Comparison of ENCODE assay signal across 1 cellular context in genomic region chr15:66879968-66880367, GRCh38.
TF ChIP-seq lines count a peak whose summit lies in the region.

No MANE protein-coding gene starts in this region.

TF ChIP-seq in GM23338, 12 proteins besides CTCF, POLR2A, EP300 and RAD21 (continued from another document):
- TF ChIP-seq ZNF462 (CRISPR knock-in tag; IDR thresholded peaks at IDR 0.05) (no peak), JUNB (IDR thresholded peaks at IDR 0.05; ENCODE audit: unreplicated experiment) (no peak), NANOG (IDR thresholded peaks at IDR 0.05; ENCODE audit: borderline replicate concordance) (no peak), EZH2phosphoT487 (IDR thresholded peaks at IDR 0.05; ENCODE audit: unreplicated experiment) (no peak), EZH2 (IDR thresholded peaks at IDR 0.05; ENCODE audit: low read depth, unreplicated experiment) (no peak), ZNF331 (CRISPR knock-in tag; IDR thresholded peaks at IDR 0.05; ENCODE audit: low read depth) (no peak), STAT1 (IDR thresholded peaks at IDR 0.05; ENCODE audit: unreplicated experiment) (no peak), CREB1 (CRISPR knock-in tag; IDR thresholded peaks at IDR 0.05; ENCODE audit: low read depth) (no peak), ETS1 (IDR thresholded peaks at IDR 0.05) (no peak), ZNF114 (CRISPR knock-in tag; IDR thresholded peaks at IDR 0.05) (no peak)
- TF ChIP-seq, protein P1, sequence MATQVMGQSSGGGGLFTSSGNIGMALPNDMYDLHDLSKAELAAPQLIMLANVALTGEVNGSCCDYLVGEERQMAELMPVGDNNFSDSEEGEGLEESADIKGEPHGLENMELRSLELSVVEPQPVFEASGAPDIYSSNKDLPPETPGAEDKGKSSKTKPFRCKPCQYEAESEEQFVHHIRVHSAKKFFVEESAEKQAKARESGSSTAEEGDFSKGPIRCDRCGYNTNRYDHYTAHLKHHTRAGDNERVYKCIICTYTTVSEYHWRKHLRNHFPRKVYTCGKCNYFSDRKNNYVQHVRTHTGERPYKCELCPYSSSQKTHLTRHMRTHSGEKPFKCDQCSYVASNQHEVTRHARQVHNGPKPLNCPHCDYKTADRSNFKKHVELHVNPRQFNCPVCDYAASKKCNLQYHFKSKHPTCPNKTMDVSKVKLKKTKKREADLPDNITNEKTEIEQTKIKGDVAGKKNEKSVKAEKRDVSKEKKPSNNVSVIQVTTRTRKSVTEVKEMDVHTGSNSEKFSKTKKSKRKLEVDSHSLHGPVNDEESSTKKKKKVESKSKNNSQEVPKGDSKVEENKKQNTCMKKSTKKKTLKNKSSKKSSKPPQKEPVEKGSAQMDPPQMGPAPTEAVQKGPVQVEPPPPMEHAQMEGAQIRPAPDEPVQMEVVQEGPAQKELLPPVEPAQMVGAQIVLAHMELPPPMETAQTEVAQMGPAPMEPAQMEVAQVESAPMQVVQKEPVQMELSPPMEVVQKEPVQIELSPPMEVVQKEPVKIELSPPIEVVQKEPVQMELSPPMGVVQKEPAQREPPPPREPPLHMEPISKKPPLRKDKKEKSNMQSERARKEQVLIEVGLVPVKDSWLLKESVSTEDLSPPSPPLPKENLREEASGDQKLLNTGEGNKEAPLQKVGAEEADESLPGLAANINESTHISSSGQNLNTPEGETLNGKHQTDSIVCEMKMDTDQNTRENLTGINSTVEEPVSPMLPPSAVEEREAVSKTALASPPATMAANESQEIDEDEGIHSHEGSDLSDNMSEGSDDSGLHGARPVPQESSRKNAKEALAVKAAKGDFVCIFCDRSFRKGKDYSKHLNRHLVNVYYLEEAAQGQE (IDR thresholded peaks at IDR 0.05; ENCODE audit: unreplicated experiment) = no peak
TF ChIP-seq in GM23338: peak in this region for 0.
